In genomic region chr15:25072857-25073476, GRCh38 we compare ENCODE assay signal across 27 cellular contexts.
"Had no signal": no experiment of that assay in that cellular context is flagged by ENCODE, and none has a peak within 500 bp of the region (broad histone marks: within the 10 kb centered on the region; RNA-seq: fewer than 3 reads in every experiment).

No MANE protein-coding gene starts in this region.

- H3K4me1 Mint-ChIP-seq: activated naive CD8-positive, alpha-beta T cell treated with anti-CD3 and anti-CD28 coated beads for 36 hours; central memory CD8-positive, alpha-beta T cell; WTC11 had no signal

- H3K27me3 ChIP-seq: breast epithelium, colonic mucosa, neutrophil, ovary, thyroid gland, upper lobe of right lung had no signal

- H3K36me3 ChIP-seq: neutrophil had no signal

- H3K4me3 Mint-ChIP-seq: activated naive CD8-positive, alpha-beta T cell treated with anti-CD3 and anti-CD28 coated beads for 36 hours; activated T-cell treated with anti-CD3 and anti-CD28 coated beads, Interleukin-2, amount 50 U/mL, for 24 hours; central memory CD8-positive, alpha-beta T cell; natural killer cell treated with Interleukin-12 subunit alpha and Interleukin-12 subunit beta and Interleukin-15 and Interleukin-18, amount 100 ng/mL, for 72 hours; WTC11 had no signal

- H3K27ac ChIP-seq: breast epithelium, colonic mucosa, neutrophil, ovary, prostate gland, thyroid gland, upper lobe of right lung had no signal

- DNase-seq: activated CD4-positive, alpha-beta T cell treated with anti-CD3 and anti-CD28 coated beads, Interleukin-2, amount 50 U/mL, for 4 hours; activated CD8-positive, alpha-beta memory T cell treated with anti-CD3 and anti-CD28 coated beads for 24 hours; activated CD8-positive, alpha-beta memory T cell treated with anti-CD3 and anti-CD28 coated beads, Interleukin-2, amount 50 U/mL, for 4 hours; activated naive CD4-positive, alpha-beta T cell treated with Interleukin-2 at 50 U/mL for 16 hours; activated naive CD8-positive, alpha-beta T cell treated with anti-CD3 and anti-CD28 coated beads for 36 hours; activated T-cell treated with anti-CD3 and anti-CD28 coated beads, Interleukin-2, amount 50 U/mL, for 24 hours; amniotic stem cell; colonic mucosa; erythroblast; foreskin fibroblast; ovary; stimulated activated CD4-positive, alpha-beta T cell treated with anti-CD3 and anti-CD28 coated beads, Interleukin-4, amount 100 ng/mL, for 24 hours; stimulated activated naive CD4-positive, alpha-beta T cell treated with Interleukin-2 at 50 U/mL for 16 hours; substantia nigra; T1000; thyroid gland; upper lobe of right lung had no signal

- H3K4me1 ChIP-seq: breast epithelium, colonic mucosa, prostate gland, thyroid gland, upper lobe of right lung had no signal

- H3K4me3 ChIP-seq: colonic mucosa, ovary, prostate gland, thyroid gland, upper lobe of right lung had no signal

- H3K27ac Mint-ChIP-seq: activated naive CD8-positive, alpha-beta T cell treated with anti-CD3 and anti-CD28 coated beads for 36 hours; activated T-cell treated with anti-CD3 and anti-CD28 coated beads, Interleukin-2, amount 50 U/mL, for 24 hours; activated T-helper 2 cell treated with anti-CD3 and anti-CD28 coated beads, Interferon-gamma antibody, Interleukin-2, Interleukin-4, amounts not matched to agents 10 μg/mL and 5 μg/mL and 100 μg/mL, durations not matched to agents 14 hours and 24 hours and 36 hours; natural killer cell treated with Interleukin-12 subunit alpha and Interleukin-12 subunit beta and Interleukin-15 and Interleukin-18, amount 100 ng/mL, for 72 hours; WTC11 had no signal

- FAIRE-seq: endometrium, kidney had no signal

- ATAC-seq: left lobe of liver; natural killer cell treated with Interleukin-12 subunit alpha and Interleukin-12 subunit beta and Interleukin-15 and Interleukin-18, amount 100 ng/mL, for 72 hours; upper lobe of right lung; WTC11 had no signal

- H3K27me3 Mint-ChIP-seq: activated naive CD8-positive, alpha-beta T cell treated with anti-CD3 and anti-CD28 coated beads for 36 hours; activated T-cell treated with anti-CD3 and anti-CD28 coated beads, Interleukin-2, amount 50 U/mL, for 24 hours; central memory CD8-positive, alpha-beta T cell; natural killer cell treated with Interleukin-12 subunit alpha and Interleukin-12 subunit beta and Interleukin-15 and Interleukin-18, amount 100 ng/mL, for 72 hours had no signal
